ENCODE assay signal across 1 cellular context in genomic region chr6:43268348-43268685, GRCh38.
TF ChIP-seq lines count a peak whose summit lies in the region.

No MANE protein-coding gene starts in this region.

TF ChIP-seq in H1, 55 proteins besides CTCF, POLR2A, EP300 and RAD21:
- TF ChIP-seq BCL11A (IDR thresholded peaks at IDR 0.05; ENCODE audit: low read depth in 2 of 2, low read length in 2 of 2) (no peak), EZH2 (IDR thresholded peaks at IDR 0.05; ENCODE audit: low read depth, low read length, severe bottlenecking) (no peak), SP1 (IDR thresholded peaks at IDR 0.05; ENCODE audit: low read depth, low read length) (no peak), MAX (IDR thresholded peaks at IDR 0.05) (peak; percentile 29; the same call in 1 of the 2 replicates), TEAD4 (IDR thresholded peaks at IDR 0.05; ENCODE audit: low read depth, low read length) (no peak)
